ENCODE assay signal across 1 cellular context in the genomic region with DNA sequence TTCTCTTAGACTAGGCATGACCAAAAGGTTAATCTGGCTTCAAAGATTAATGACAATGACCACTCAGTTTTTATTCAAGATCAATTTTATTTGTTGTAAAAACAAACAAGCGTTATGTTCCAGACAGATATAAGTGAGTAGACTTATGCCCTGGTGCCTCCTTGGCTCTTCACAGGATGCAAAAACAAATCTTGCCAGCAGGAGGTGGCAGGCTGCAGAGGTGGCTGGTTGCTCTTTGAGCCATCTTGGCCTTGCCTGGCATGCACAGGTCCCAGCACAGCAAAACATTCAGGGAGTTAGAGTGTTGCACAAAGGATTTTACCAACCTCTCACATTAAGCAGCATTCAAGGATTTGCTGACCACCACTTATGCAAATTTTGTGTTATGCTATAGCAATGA.
TF ChIP-seq lines count a peak whose summit lies in the region.

No MANE protein-coding gene starts in this region.

TF ChIP-seq in SK-N-SH, 30 proteins besides CTCF, POLR2A, EP300 and RAD21:
- TF ChIP-seq SMC3 (IDR thresholded peaks at IDR 0.05; ENCODE audit: low read depth, low read length), result peak; percentile 8; the same call in 1 of the 2 replicates
